Comparison of ENCODE assay signal across 26 cellular contexts in genomic region chr17:66207936-66208335, GRCh38. TPM values are rescaled to one million over a fixed set of nuclear protein-coding genes. Genes with fewer than 3 reads are reported as not detected.
DNase-seq lines count a peak whose midpoint lies in the region; ATAC-seq, FAIRE-seq and TF ChIP-seq lines count a peak whose summit lies in the region.
"Had no signal": no experiment of that assay in that cellular context is flagged by ENCODE, and none has a peak within 500 bp of the region (broad histone marks: within the 10 kb centered on the region; RNA-seq: fewer than 3 reads in every experiment).

No MANE protein-coding gene starts in this region.

- H4K20me1 ChIP-seq in HepG2 (ENCODE audit: insufficient read depth, low read length) = peaks cover 4% of the 10 kb centered on the region

- ATAC-seq in HepG2 = peak; percentile 5
- ATAC-seq in right lobe of liver = no peak
- peak; percentile 57 to 85 (median 76) for ATAC-seq in heart left ventricle
- ATAC-seq in HG03039 (IDR thresholded peaks at IDR 0.05; ENCODE audit: unreplicated experiment) = no peak

- CTCF ChIA-PET in HepG2 (lab: Yijun Ruan, JAX; ENCODE audit: low intra/inter-chr PET ratio, low total read pairs) = no interaction called here

- TF ChIP-seq POLR2A in HepG2 (IDR thresholded peaks at IDR 0.05; ENCODE audit: insufficient read depth in 1 of 2, low read depth in 2 of 2, low read length in 2 of 2) = no peak; a peak in 1 of 4 replicates
- no peak for TF ChIP-seq POLR2A in right lobe of liver (IDR thresholded peaks at IDR 0.05)
- TF ChIP-seq POLR2A in heart left ventricle (IDR thresholded peaks at IDR 0.05) = no peak

- intact Hi-C loops in HepG2 (cut with micrococcal nuclease; ENCODE audit: unreplicated experiment) = no loop called here
- intact Hi-C loops in right lobe of liver (cut with DNase I) = no loop called here
- intact Hi-C loops in heart left ventricle (cut with DNase I) = loop anchor here in 4 of 10 donors (5.0 to 10.0 kb wide), 4 partner anchors 39 to 417 kb away; no protein-coding TSS in a partner anchor

- in situ Hi-C loops in HepG2 (cut with HindIII; ENCODE audit: extremely low pct_ligation_motif_present, low pct_unique_long_range_greater_than_20kb) (no loop called here), G401 (cut with HindIII; ENCODE audit: low sequenced_read_pairs) (no loop called here)

- DNase-seq in HepG2 (ENCODE audit: low spot score) (no peak), right lobe of liver (no peak), heart left ventricle (no peak), myocyte (ENCODE audit: low read depth) (peak; percentile 18), G401 (ENCODE audit: low spot score) (no peak)
- DNase-seq: ACHN; BE2C; C1 segment of cervical spinal cord; CD4-positive, CD25-positive, alpha-beta regulatory T cell; CD8-positive, alpha-beta memory T cell; COR-L47; DMS 273 treated with DMSO at 0.1 percent for 48 hours; DMS53; DND-41; EL; GM23248 had no signal

- no peak for FAIRE-seq in HepG2 (lab: Jason Lieb, UNC)
- FAIRE-seq: A204.1, G401.6, GM12892, GM18507 had no signal

- no peak overlapping the region for H3K27ac ChIP-seq in HepG2 (ENCODE audit: extremely low read length, insufficient read depth, low read length)
- no peak overlapping the region for H3K27ac ChIP-seq in right lobe of liver
- H3K27ac ChIP-seq in heart left ventricle = peak overlapping the region in 1 of 12 donors; percentile 23
- H3K27ac ChIP-seq: GM23248, HL-60 had no signal

- H2AFZ ChIP-seq in HepG2 (ENCODE audit: low read length) = no peak overlapping the region
- H2AFZ ChIP-seq: GM23248 had no signal

- TF ChIP-seq EP300 in HepG2 (IDR thresholded peaks at IDR 0.05; ENCODE audit: low read depth in 2 of 2, low read length in 2 of 2) (no peak), HepG2 (CRISPR knock-in tag; IDR thresholded peaks at IDR 0.05; ENCODE audit: borderline replicate concordance) (no peak)

- H3K9ac ChIP-seq in HepG2 (ENCODE audit: insufficient read depth, low read depth, low read length) = no peak overlapping the region
- H3K9ac ChIP-seq: GM23248 had no signal

- peaks cover 0 to 10% of the 10 kb centered on the region in 2 experiments; a peak in 3 of 5 replicates for H3K36me3 ChIP-seq in HepG2 (replicated peaks in 1 of 2; ENCODE audit: control insufficient read depth in 1 of 2, insufficient read depth in 2 of 2, low read length in 2 of 2)
- H3K36me3 ChIP-seq in right lobe of liver = peaks cover 0 to 21% (median 9%) of the 10 kb centered on the region in 4 donors
- H3K36me3 ChIP-seq in heart left ventricle = no peaks in the 10 kb centered on the region
- H3K36me3 ChIP-seq: BE2C, HAP-1 had no signal

- H3K4me3 ChIP-seq in HepG2 (replicated peaks in 1 of 3; ENCODE audit: insufficient read depth in 1 of 3, low read depth in 2 of 3, low read length in 3 of 3) (no peak overlapping the region), right lobe of liver (no peak overlapping the region), heart left ventricle (no peak overlapping the region)
- H3K4me3 ChIP-seq: GM23248, HAP-1 had no signal

- peaks cover 11% of the 10 kb centered on the region; the same call in 1 of the 2 replicates for H3K9me3 ChIP-seq in HepG2 (ENCODE audit: low read length)
- H3K9me3 ChIP-seq in right lobe of liver = no peaks in the 10 kb centered on the region
- peaks cover 0 to 7% (median 0%) of the 10 kb centered on the region in 12 donors for H3K9me3 ChIP-seq in heart left ventricle
- H3K9me3 ChIP-seq: BE2C, HAP-1 had no signal

- TF ChIP-seq RAD21 in HepG2 (CRISPR knock-in tag; IDR thresholded peaks at IDR 0.05) = no peak

- POLR2A ChIA-PET in HepG2 (lab: Yijun Ruan, JAX) = interaction anchor here (0.7 kb wide), 1 partner anchor 13 kb away, joined by 3 read pairs; no protein-coding TSS in a partner anchor

- H3K4me1 ChIP-seq in HepG2 (ENCODE audit: insufficient read depth, low read length) = peaks cover 11% of the 10 kb centered on the region
- H3K4me1 ChIP-seq in right lobe of liver = no peaks in the 10 kb centered on the region
- peaks cover 0 to 18% (median 0%) of the 10 kb centered on the region in 12 donors for H3K4me1 ChIP-seq in heart left ventricle
- H3K4me1 ChIP-seq: BE2C, HAP-1 had no signal

- H3K27me3 ChIP-seq in HepG2 (ENCODE audit: control insufficient read depth in 1 of 2, insufficient read depth in 2 of 2, low read length in 2 of 2) = no peaks in the 10 kb centered on the region
- H3K27me3 ChIP-seq in right lobe of liver = no peaks in the 10 kb centered on the region
- H3K27me3 ChIP-seq in heart left ventricle = no peaks in the 10 kb centered on the region
- H3K27me3 ChIP-seq: BE2C had no signal

- H3K79me2 ChIP-seq in HepG2 (ENCODE audit: insufficient read depth, low read length) = no peaks in the 10 kb centered on the region

- TF ChIP-seq CTCF in HepG2 (CRISPR knock-in tag; IDR thresholded peaks at IDR 0.05) (no peak), right lobe of liver (IDR thresholded peaks at IDR 0.05) (no peak), heart left ventricle (IDR thresholded peaks at IDR 0.05) (peak in 2 of 12 donors; percentile 10 to 20)

- H3K4me2 ChIP-seq in HepG2 (ENCODE audit: low read depth, low read length) = no peak overlapping the region

- BruUV-seq in HepG2 (replicated peaks; lab: Mats Ljungman, UMichigan) = no TSS peak

TF ChIP-seq in HepG2, 621 proteins besides CTCF, POLR2A, EP300 and RAD21 (continues in another document):
- no peak for TF ChIP-seq MZF1 (CRISPR knock-in tag; IDR thresholded peaks at IDR 0.05; ENCODE audit: borderline replicate concordance)
- no peak for TF ChIP-seq ZNF558 (CRISPR knock-in tag; IDR thresholded peaks at IDR 0.05; ENCODE audit: borderline replicate concordance)
- TF ChIP-seq EHMT2 (IDR thresholded peaks at IDR 0.05; ENCODE audit: borderline replicate concordance, low read depth, low read length) = no peak

RNA-seq across cellular contexts. Expression of gene CEP112, which starts 16.0 kb away (rescaled TPM):
- total RNA-seq in HepG2 (2016; rRNA removed; fragmentation: Illumina TruSeq; extraction: Trizol) = 2.7 and 3.4 TPM in 2 replicates
- total RNA-seq in HepG2 (2016; cell fraction: cytosol; rRNA removed; fragmentation: Illumina TruSeq; extraction: Trizol; ENCODE audit: low read depth) = 3.5 and 4.8 TPM in 2 replicates
- total RNA-seq in HepG2 (2016; cell fraction: insoluble cytoplasmic fraction; rRNA removed; fragmentation: Illumina TruSeq; extraction: Trizol) = 1.9 and 2.3 TPM in 2 replicates
- total RNA-seq in HepG2 (2016; cell fraction: membrane; rRNA removed; fragmentation: Illumina TruSeq; extraction: Trizol) = 2.1 and 2.2 TPM in 2 replicates
- total RNA-seq in HepG2 (2016; cell fraction: nucleus; rRNA removed; fragmentation: Illumina TruSeq; extraction: Trizol) = 5.8 TPM in 2 replicates
- polyA plus RNA-seq in HepG2 (2011; rRNA removed) = 1.1 and 1.2 TPM in 2 replicates
- polyA plus RNA-seq in HepG2 (2011; cell fraction: cytosol; rRNA removed) = 1.0 and 1.1 TPM in 2 replicates
- polyA plus RNA-seq in HepG2 (2011; cell fraction: nucleus; rRNA removed) = 0.85 and 2.0 TPM in 2 replicates
- polyA plus RNA-seq in HepG2 (2012) = 2.5 and 3.1 TPM in 2 replicates
- 0.72 TPM in 2 replicates for polyA plus RNA-seq in HepG2 (2016; cell fraction: cytosol; fragmentation: Illumina TruSeq; extraction: Trizol; ENCODE audit: low read depth)
- polyA plus RNA-seq in HepG2 (2016; cell fraction: insoluble cytoplasmic fraction; fragmentation: Illumina TruSeq; extraction: Trizol; ENCODE audit: low read depth) = 2.2 and 2.8 TPM in 2 replicates
- 0.88 and 0.91 TPM in 2 replicates for polyA plus RNA-seq in HepG2 (2016; cell fraction: membrane; fragmentation: Illumina TruSeq; extraction: Trizol; ENCODE audit: low read depth)
- polyA plus RNA-seq in HepG2 (2016; cell fraction: nucleus; fragmentation: Illumina TruSeq; extraction: Trizol; ENCODE audit: insufficient read depth, low read depth) = 2.9 and 3.7 TPM in 2 replicates
- 0.40 and 1.5 TPM in 2 replicates for polyA minus RNA-seq in HepG2 (2011; rRNA and poly(A)+ RNA removed; ENCODE audit: low replicate concordance)
- polyA minus RNA-seq in HepG2 (2011; cell fraction: cytosol; rRNA and poly(A)+ RNA removed) = 1.1 and 2.5 TPM in 2 replicates
- 11.3 and 12.9 TPM in 2 replicates for polyA minus RNA-seq in HepG2 (2011; cell fraction: nucleus; rRNA and poly(A)+ RNA removed)
- total RNA-seq in right lobe of liver = 1 to 10 TPM; 2.2 to 4.6 (median 3.9) TPM
- 10 to 100 TPM in 8 of 9 donors, 1 to 10 TPM in 1; 9.8 to 28.3 (median 14.3) TPM for total RNA-seq in heart left ventricle
- 10 to 100 TPM in 1 of 2 donors, 1 to 10 TPM in 1; 5.5 to 16.1 TPM for polyA plus RNA-seq in heart left ventricle
- 22.7 and 35.3 TPM in 2 replicates for total RNA-seq in myocyte
- 10.9 TPM for polyA plus RNA-seq in myocyte (2012)
- total RNA-seq in G401 (2014; rRNA removed; shearing (Covaris generic)) = 4.5 and 9.6 TPM in 2 replicates
- polyA plus RNA-seq: IgD-negative memory B cell had no signal

RNA-seq across cellular contexts. Expression of gene APOH, which starts 21.3 kb away (rescaled TPM):
- total RNA-seq in HepG2 (2016; rRNA removed; fragmentation: Illumina TruSeq; extraction: Trizol) (2,482 and 4,846 TPM in 2 replicates), right lobe of liver (1,000 to 10,000 TPM; 3,186 to 7,027 (median 4,523) TPM), heart left ventricle (under 1 TPM in 1 of 9 donors, not detected in 8; 0.30 TPM), myocyte (not detected in 2 replicates)
- total RNA-seq in HepG2 (2016; cell fraction: cytosol; rRNA removed; fragmentation: Illumina TruSeq; extraction: Trizol; ENCODE audit: low read depth) = 1,150 and 1,183 TPM in 2 replicates
- 2,465 and 4,724 TPM in 2 replicates for total RNA-seq in HepG2 (2016; cell fraction: insoluble cytoplasmic fraction; rRNA removed; fragmentation: Illumina TruSeq; extraction: Trizol)
- total RNA-seq in HepG2 (2016; cell fraction: membrane; rRNA removed; fragmentation: Illumina TruSeq; extraction: Trizol) = 1,158 and 1,221 TPM in 2 replicates
- total RNA-seq in HepG2 (2016; cell fraction: nucleus; rRNA removed; fragmentation: Illumina TruSeq; extraction: Trizol) = 3,038 and 3,639 TPM in 2 replicates
- polyA plus RNA-seq in HepG2 (2011; rRNA removed) (5,538 and 5,748 TPM in 2 replicates), heart left ventricle (under 1 TPM in 1 of 2 donors, not detected in 1; 0.15 TPM)
- polyA plus RNA-seq in HepG2 (2011; cell fraction: cytosol; rRNA removed) = 2,927 and 4,844 TPM in 2 replicates
- polyA plus RNA-seq in HepG2 (2011; cell fraction: nucleus; rRNA removed) = 1,326 and 1,783 TPM in 2 replicates
- 3,089 and 3,460 TPM in 2 replicates for polyA plus RNA-seq in HepG2 (2012)
- 1,295 and 1,314 TPM in 2 replicates for polyA plus RNA-seq in HepG2 (2016; cell fraction: cytosol; fragmentation: Illumina TruSeq; extraction: Trizol; ENCODE audit: low read depth)
- 2,481 and 2,611 TPM in 2 replicates for polyA plus RNA-seq in HepG2 (2016; cell fraction: insoluble cytoplasmic fraction; fragmentation: Illumina TruSeq; extraction: Trizol; ENCODE audit: low read depth)
- polyA plus RNA-seq in HepG2 (2016; cell fraction: membrane; fragmentation: Illumina TruSeq; extraction: Trizol; ENCODE audit: low read depth) = 1,085 and 1,169 TPM in 2 replicates
- polyA plus RNA-seq in HepG2 (2016; cell fraction: nucleus; fragmentation: Illumina TruSeq; extraction: Trizol; ENCODE audit: insufficient read depth, low read depth) = 4,801 and 5,262 TPM in 2 replicates
- 0.80 and 1,354 TPM in 2 replicates for polyA minus RNA-seq in HepG2 (2011; rRNA and poly(A)+ RNA removed; ENCODE audit: low replicate concordance)
- polyA minus RNA-seq in HepG2 (2011; cell fraction: cytosol; rRNA and poly(A)+ RNA removed) = 959 and 1,296 TPM in 2 replicates
- 534 and 903 TPM in 2 replicates for polyA minus RNA-seq in HepG2 (2011; cell fraction: nucleus; rRNA and poly(A)+ RNA removed)
- not detected for polyA plus RNA-seq in myocyte (2012)
- total RNA-seq in G401 (2014; rRNA removed; shearing (Covaris generic)) = not detected in 2 replicates
- total RNA-seq: CD4-positive, CD25-positive, alpha-beta regulatory T cell; CD8-positive, alpha-beta memory T cell; GM23248; H4; HT1080 had no signal
- polyA plus RNA-seq: CD4-positive, CD25-positive, alpha-beta regulatory T cell; CD8-positive, alpha-beta memory T cell; GM23248; IgD-negative memory B cell had no signal

Comparison
In these comparisons a context has a peak if more than half of its experiments do, and no peak if none do; other contexts are left out.
1. ATAC-seq: peak in HepG2 (single experiment) and heart left ventricle (4 of 4); none in right lobe of liver (0 of 4) and HG03039 (single experiment).
2. RNA of gene APOH, which starts 21.3 kb away (total RNA-seq): 1,150 to 4,846 TPM in HepG2 and 3,186 to 7,027 TPM in right lobe of liver; 0.30 TPM in heart left ventricle, not detected in myocyte and not detected in G401; every median in the first group is over 100 times any median in the second.